ENCODE assay signal across 18 cellular contexts in the genomic region with DNA sequence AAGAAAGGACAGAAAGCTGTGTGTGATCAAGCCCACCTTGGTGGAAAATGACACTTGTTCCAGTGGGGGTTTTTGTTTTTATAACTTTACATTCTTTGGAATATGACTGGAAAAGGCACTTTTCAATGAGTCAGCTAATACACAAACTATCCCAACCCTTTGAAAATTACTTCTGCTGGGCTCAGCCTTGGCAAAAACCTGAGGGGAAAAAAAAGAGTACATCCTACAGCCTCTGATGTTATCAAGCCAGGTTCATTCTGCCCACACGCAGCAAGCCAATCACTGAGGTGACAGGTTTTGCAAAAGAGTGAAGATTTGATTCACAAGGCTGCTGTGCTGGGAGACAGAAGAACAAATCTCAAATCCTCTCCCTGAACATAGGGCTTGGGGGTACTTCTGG.
DNase-seq lines count a peak whose midpoint lies in the region; TF ChIP-seq lines count a peak whose summit lies in the region.
"Had no signal": no experiment of that assay in that cellular context is flagged by ENCODE, and none has a peak within 500 bp of the region (broad histone marks: within the 10 kb centered on the region; RNA-seq: fewer than 3 reads in every experiment).

No MANE protein-coding gene starts in this region.

- H3F3A ChIP-seq in neural progenitor cell (ENCODE audit: low read depth) = peaks cover 20% of the 10 kb centered on the region

- H2AFZ ChIP-seq in OCI-LY7 (ENCODE audit: low read length) (peak overlapping the region; percentile 45; the same call in 1 of the 2 replicates), neural progenitor cell (replicated peaks) (no peak overlapping the region)

- peaks cover 34% of the 10 kb centered on the region for H3K4me1 ChIP-seq in OCI-LY7 (ENCODE audit: insufficient read depth, low read length, poor library complexity, severe bottlenecking)
- H3K4me1 ChIP-seq in neural progenitor cell = peaks cover 21% of the 10 kb centered on the region
- H3K4me1 ChIP-seq: Caco-2 had no signal

- H4K20me1 ChIP-seq in OCI-LY7 (ENCODE audit: insufficient read depth, low read length) (no peaks in the 10 kb centered on the region), neural progenitor cell (ENCODE audit: low read depth) (peaks cover 10% of the 10 kb centered on the region)

- no peak for TF ChIP-seq CTCF in OCI-LY7 (conservative IDR thresholded peaks at IDR 0.05; ENCODE audit: low read length)
- no peak for TF ChIP-seq CTCF in neural progenitor cell (IDR thresholded peaks at IDR 0.05)

- no peak overlapping the region for H3K4me2 ChIP-seq in OCI-LY7 (ENCODE audit: low read length)
- no peak overlapping the region for H3K4me2 ChIP-seq in neural progenitor cell
- H3K4me2 ChIP-seq: SK-N-SH had no signal

- TF ChIP-seq POLR2A in erythroblast (IDR thresholded peaks at IDR 0.05; ENCODE audit: low read length) = no peak

- CTCF ChIA-PET in OCI-LY7 (lab: Charles Lee; ENCODE audit: unreplicated experiment) = no interaction called here
- CTCF ChIA-PET in activated CD4-positive, alpha-beta memory T cell treated with anti-CD3 and anti-CD28 coated beads, Interleukin-2, amount 10 ng/mL, durations not matched to agents 7 days and 5 days (lab: Charles Lee) = no interaction called here

- H3K4me3 ChIP-seq in OCI-LY7 (ENCODE audit: low read depth, low read length, poor library complexity, severe bottlenecking) (no peak overlapping the region), neural progenitor cell (no peak overlapping the region)

- intact Hi-C loops in OCI-LY7 (cut with micrococcal nuclease; ENCODE audit: unreplicated experiment) = no loop called here

- H3K36me3 Mint-ChIP-seq in neural progenitor cell = no peaks in the 10 kb centered on the region
- no peaks in the 10 kb centered on the region for H3K36me3 Mint-ChIP-seq in activated CD4-positive, alpha-beta memory T cell treated with anti-CD3 and anti-CD28 coated beads, Interleukin-2, amount 10 ng/mL, durations not matched to agents 7 days and 5 days (ENCODE audit: low read depth)
- H3K36me3 Mint-ChIP-seq: CD4-positive, CD25-positive, alpha-beta regulatory T cell had no signal

- no peaks in the 10 kb centered on the region for H3K9me2 ChIP-seq in OCI-LY7 (ENCODE audit: insufficient read depth, low read length)
- H3K9me2 ChIP-seq: SK-N-SH had no signal

- H3K79me2 ChIP-seq in OCI-LY7 (ENCODE audit: insufficient read depth, low read depth, low read length) (no peaks in the 10 kb centered on the region), neural progenitor cell (ENCODE audit: low read depth) (no peaks in the 10 kb centered on the region)

- POLR2A ChIA-PET in OCI-LY7 (lab: Charles Lee) = interaction anchor here (0.7 to 1.0 kb wide), 2 partner anchors 24 to 233 kb away, joined by 3 to 4 read pairs; no protein-coding TSS in a partner anchor
- POLR2A ChIA-PET in activated CD4-positive, alpha-beta memory T cell treated with anti-CD3 and anti-CD28 coated beads, Interleukin-2, amount 10 ng/mL, durations not matched to agents 7 days and 5 days (lab: Charles Lee) = no interaction called here

- peaks cover 45% of the 10 kb centered on the region for H3K4me1 Mint-ChIP-seq in neural progenitor cell
- H3K4me1 Mint-ChIP-seq in activated CD4-positive, alpha-beta memory T cell treated with anti-CD3 and anti-CD28 coated beads, Interleukin-2, amount 10 ng/mL, durations not matched to agents 7 days and 5 days = no peaks in the 10 kb centered on the region
- H3K4me1 Mint-ChIP-seq: B cell; CD4-positive, CD25-positive, alpha-beta regulatory T cell had no signal

- no peaks in the 10 kb centered on the region for H3K27me3 ChIP-seq in neural progenitor cell

- H3K27me3 Mint-ChIP-seq in neural progenitor cell (ENCODE audit: insufficient read depth, low read depth) = peaks cover 8% of the 10 kb centered on the region
- no peaks in the 10 kb centered on the region for H3K27me3 Mint-ChIP-seq in activated CD4-positive, alpha-beta memory T cell treated with anti-CD3 and anti-CD28 coated beads, Interleukin-2, amount 10 ng/mL, durations not matched to agents 7 days and 5 days
- H3K27me3 Mint-ChIP-seq: B cell; CD4-positive, CD25-positive, alpha-beta regulatory T cell had no signal

- H3K27ac ChIP-seq in OCI-LY7 (ENCODE audit: low read depth, low read length, poor library complexity, severe bottlenecking) = no peak overlapping the region
- no peak overlapping the region for H3K27ac ChIP-seq in neural progenitor cell
- H3K27ac ChIP-seq: HL-60 had no signal

- H3K27ac Mint-ChIP-seq in neural progenitor cell = peak overlapping the region; percentile 62
- no peak overlapping the region for H3K27ac Mint-ChIP-seq in activated CD4-positive, alpha-beta memory T cell treated with anti-CD3 and anti-CD28 coated beads, Interleukin-2, amount 10 ng/mL, durations not matched to agents 7 days and 5 days
- H3K27ac Mint-ChIP-seq: B cell; CD4-positive, CD25-positive, alpha-beta regulatory T cell had no signal

- H3K36me3 ChIP-seq in OCI-LY7 (ENCODE audit: insufficient read depth, low read length) (no peaks in the 10 kb centered on the region), neural progenitor cell (no peaks in the 10 kb centered on the region)

- H3K9me3 Mint-ChIP-seq in neural progenitor cell = peaks cover 8% of the 10 kb centered on the region
- H3K9me3 Mint-ChIP-seq in activated CD4-positive, alpha-beta memory T cell treated with anti-CD3 and anti-CD28 coated beads, Interleukin-2, amount 10 ng/mL, durations not matched to agents 7 days and 5 days = peaks cover 5% of the 10 kb centered on the region

- H3K9me3 ChIP-seq in OCI-LY7 (ENCODE audit: low read length) = no peaks in the 10 kb centered on the region
- no peaks in the 10 kb centered on the region for H3K9me3 ChIP-seq in neural progenitor cell (ENCODE audit: low read depth)
- H3K9me3 ChIP-seq: Caco-2, SK-N-SH had no signal

- no peak overlapping the region for H3K4me3 Mint-ChIP-seq in neural progenitor cell
- no peak overlapping the region for H3K4me3 Mint-ChIP-seq in activated CD4-positive, alpha-beta memory T cell treated with anti-CD3 and anti-CD28 coated beads, Interleukin-2, amount 10 ng/mL, durations not matched to agents 7 days and 5 days
- H3K4me3 Mint-ChIP-seq: B cell; CD4-positive, CD25-positive, alpha-beta regulatory T cell had no signal

- no TSS peak for BruUV-seq in OCI-LY7 (replicated peaks; lab: Mats Ljungman, UMichigan)

- DNase-seq in HT1080 (ENCODE audit: low read depth) (peak; percentile 51), OCI-LY7 (ENCODE audit: low spot score) (no peak), glomerular visceral epithelial cell (ENCODE audit: extremely low spot score) (peak; percentile 58), neural progenitor cell (ENCODE audit: low spot score) (no peak), erythroblast (lab: John Stamatoyannopoulos, UW) (no peak), NCI-H82 treated with DMSO at 0.1 percent for 48 hours (lab: John Stamatoyannopoulos, UW; ENCODE audit: unreplicated experiment) (no peak)
- DNase-seq in activated CD4-positive, alpha-beta memory T cell treated with anti-CD3 and anti-CD28 coated beads, Interleukin-2, amount 10 ng/mL, durations not matched to agents 7 days and 5 days = no peak
- DNase-seq: Caco-2; CD4-positive, CD25-positive, alpha-beta regulatory T cell; DMS53; HCEC 1CT; NCI-H1417 treated with DMSO at 0.1 percent for 48 hours; NCI-H1930; NCI-H446; SHP77; SK-N-SH had no signal

- H3K9ac ChIP-seq in neural progenitor cell = no peak overlapping the region
- H3K9ac ChIP-seq: SK-N-SH had no signal

Comparison
In these comparisons a context has a peak if more than half of its experiments do, and no peak if none do; other contexts are left out.
1. DNase-seq: peak in HT1080 (single experiment) and glomerular visceral epithelial cell (single experiment); none in OCI-LY7 (single experiment), neural progenitor cell (single experiment), activated CD4-positive, alpha-beta memory T cell treated with anti-CD3 and anti-CD28 coated beads, Interleukin-2, amount 10 ng/mL, durations not matched to agents 7 days and 5 days (single experiment), erythroblast (0 of 2) and NCI-H82 treated with DMSO at 0.1 percent for 48 hours (single experiment).